8 cellular contexts compared by ENCODE assay signal in the genomic region with DNA sequence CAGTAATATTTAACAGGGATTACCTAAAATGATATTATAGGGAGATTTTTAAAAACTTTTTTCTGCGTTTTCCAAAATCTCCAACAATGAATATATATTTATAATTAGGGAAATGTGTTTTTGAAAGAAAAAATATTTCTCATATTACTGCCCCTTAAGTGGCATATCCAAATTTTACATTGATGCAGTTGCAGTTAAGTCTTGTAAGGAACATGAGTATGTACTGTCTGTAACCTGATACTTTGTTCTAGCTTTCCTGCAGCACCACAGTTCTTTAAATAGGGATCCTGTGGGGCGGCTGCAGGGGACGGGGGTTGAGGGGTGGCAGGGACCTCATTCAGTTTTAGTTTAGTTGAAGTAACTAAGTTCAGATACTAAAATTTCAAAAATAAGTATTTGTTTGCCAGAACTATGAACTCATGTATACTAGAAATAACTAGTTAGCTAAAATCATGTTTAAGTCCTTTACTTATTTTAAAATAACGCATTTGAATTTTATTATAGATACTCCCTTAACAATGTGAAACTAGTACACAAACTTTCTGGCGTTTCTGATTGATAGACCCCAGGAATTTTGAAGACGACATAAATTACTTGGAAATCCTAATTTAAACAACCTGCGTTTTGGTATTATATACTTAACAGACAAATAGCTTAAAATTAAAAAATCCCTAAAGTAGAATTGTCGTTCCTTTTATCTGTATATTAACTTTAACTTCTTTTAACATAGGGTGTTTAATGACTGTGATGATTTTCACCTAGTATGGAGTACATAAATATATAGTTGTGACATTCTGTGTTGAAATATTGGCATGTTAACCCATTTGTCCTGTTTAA. TPM values are rescaled to one million over a fixed set of nuclear protein-coding genes. Genes with fewer than 3 reads are reported as not detected.
DNase-seq lines count a peak whose midpoint lies in the region; ATAC-seq, FAIRE-seq and TF ChIP-seq lines count a peak whose summit lies in the region.

No MANE protein-coding gene starts in this region.

- H3K4me3 ChIP-seq in fibroblast of the aortic adventitia (ENCODE audit: low read depth, low read length) (peak overlapping the region; percentile 68), neural cell (ENCODE audit: low read length) (peak overlapping the region; percentile 68), uterus (peak overlapping the region; percentile 49 to 61)

- H4K20me1 ChIP-seq in neural cell (ENCODE audit: insufficient read depth), result no peaks in the 10 kb centered on the region

- peaks cover 0 to 8% of the 10 kb centered on the region in 2 donors for H3K4me1 ChIP-seq in uterus

- no peaks in the 10 kb centered on the region for H3K9me2 ChIP-seq in neural cell (ENCODE audit: insufficient read depth, low read length)

- H2AFZ ChIP-seq in neural cell (ENCODE audit: low read depth, low read length), result no peak overlapping the region

- no peaks in the 10 kb centered on the region for H3K9me3 ChIP-seq in neural cell (ENCODE audit: low read length)
- no peaks in the 10 kb centered on the region for H3K9me3 ChIP-seq in uterus

- no peak for TF ChIP-seq POLR2A in uterus (IDR thresholded peaks at IDR 0.05)

- ATAC-seq in HG03342 (IDR thresholded peaks at IDR 0.05; ENCODE audit: unreplicated experiment), result peak; percentile 54

- intact Hi-C loops in uterus (cut with DNase I; ENCODE audit: low total_unique reads), result no loop called here

- no peak for TF ChIP-seq EP300 in neural cell (conservative IDR thresholded peaks at IDR 0.05; ENCODE audit: poor library complexity, severe bottlenecking)

- FAIRE-seq in GM19239 (lab: Jason Lieb, UNC), result no peak

- H3K4me2 ChIP-seq in neural cell (ENCODE audit: low read length), result peak overlapping the region; percentile 85

- no peaks in the 10 kb centered on the region for H3K27me3 ChIP-seq in neural cell (ENCODE audit: insufficient read depth, low read depth, low read length)
- no peaks in the 10 kb centered on the region for H3K27me3 ChIP-seq in uterus

- H3K27ac ChIP-seq in neural cell (ENCODE audit: low read length), result peak overlapping the region; percentile 75
- peak overlapping the region; percentile 87 to 98 for H3K27ac ChIP-seq in uterus

- no peak for TF ChIP-seq RAD21 in neural cell (conservative IDR thresholded peaks at IDR 0.05)

- H3K9ac ChIP-seq in neural cell (ENCODE audit: low read length), result peak overlapping the region; percentile 62

- TF ChIP-seq CTCF in fibroblast of the aortic adventitia (IDR thresholded peaks at IDR 0.05; ENCODE audit: insufficient read depth, low read length), result no peak
- TF ChIP-seq CTCF in neural cell (IDR thresholded peaks at IDR 0.05; ENCODE audit: poor library complexity, severe bottlenecking), result no peak
- TF ChIP-seq CTCF in uterus (IDR thresholded peaks at IDR 0.05), result no peak

- H3K79me2 ChIP-seq in neural cell (replicated peaks; ENCODE audit: insufficient read depth, low read length), result peaks cover 27% of the 10 kb centered on the region

- no peaks in the 10 kb centered on the region for H3F3A ChIP-seq in neural cell (ENCODE audit: insufficient read depth, low read length, poor library complexity, severe bottlenecking)

- H3K36me3 ChIP-seq in neural cell (ENCODE audit: insufficient read depth, low read length) (no peaks in the 10 kb centered on the region), uterus (no peaks in the 10 kb centered on the region)

- peak in 11 of 14 donors; percentile 4 to 70 (median 17) for DNase-seq in C1 segment of cervical spinal cord (lab: John Stamatoyannopoulos, UW)
- DNase-seq in GM19239 (ENCODE audit: insufficient read length, low spot score), result peak; percentile 8
- DNase-seq in OCI-M1 (lab: John Stamatoyannopoulos, UW), result peak; percentile 98
- DNase-seq in activated T-cell treated with anti-CD3 and anti-CD28 coated beads, Interleukin-2, amount 50 U/mL, for 48 hours, result peak; percentile 64 to 67
- peak; percentile 76 for DNase-seq in fibroblast of the aortic adventitia (ENCODE audit: low read depth)
- DNase-seq in uterus, result peak; percentile 42 to 53

TF ChIP-seq in neural cell, 6 proteins besides CTCF, POLR2A, EP300 and RAD21:
- TF ChIP-seq SMC3 (conservative IDR thresholded peaks at IDR 0.05; ENCODE audit: poor library complexity) (no peak), TAF1 (IDR thresholded peaks at IDR 0.05; ENCODE audit: low read depth) (no peak), POLR2AphosphoS5 (IDR thresholded peaks at IDR 0.05) (no peak), MXI1 (conservative IDR thresholded peaks at IDR 0.05; ENCODE audit: poor library complexity, severe bottlenecking) (no peak), EZH2 (IDR thresholded peaks at IDR 0.05; ENCODE audit: borderline replicate concordance, insufficient read depth, low read length, poor library complexity, severe bottlenecking) (no peak)
- TF ChIP-seq, protein P1, sequence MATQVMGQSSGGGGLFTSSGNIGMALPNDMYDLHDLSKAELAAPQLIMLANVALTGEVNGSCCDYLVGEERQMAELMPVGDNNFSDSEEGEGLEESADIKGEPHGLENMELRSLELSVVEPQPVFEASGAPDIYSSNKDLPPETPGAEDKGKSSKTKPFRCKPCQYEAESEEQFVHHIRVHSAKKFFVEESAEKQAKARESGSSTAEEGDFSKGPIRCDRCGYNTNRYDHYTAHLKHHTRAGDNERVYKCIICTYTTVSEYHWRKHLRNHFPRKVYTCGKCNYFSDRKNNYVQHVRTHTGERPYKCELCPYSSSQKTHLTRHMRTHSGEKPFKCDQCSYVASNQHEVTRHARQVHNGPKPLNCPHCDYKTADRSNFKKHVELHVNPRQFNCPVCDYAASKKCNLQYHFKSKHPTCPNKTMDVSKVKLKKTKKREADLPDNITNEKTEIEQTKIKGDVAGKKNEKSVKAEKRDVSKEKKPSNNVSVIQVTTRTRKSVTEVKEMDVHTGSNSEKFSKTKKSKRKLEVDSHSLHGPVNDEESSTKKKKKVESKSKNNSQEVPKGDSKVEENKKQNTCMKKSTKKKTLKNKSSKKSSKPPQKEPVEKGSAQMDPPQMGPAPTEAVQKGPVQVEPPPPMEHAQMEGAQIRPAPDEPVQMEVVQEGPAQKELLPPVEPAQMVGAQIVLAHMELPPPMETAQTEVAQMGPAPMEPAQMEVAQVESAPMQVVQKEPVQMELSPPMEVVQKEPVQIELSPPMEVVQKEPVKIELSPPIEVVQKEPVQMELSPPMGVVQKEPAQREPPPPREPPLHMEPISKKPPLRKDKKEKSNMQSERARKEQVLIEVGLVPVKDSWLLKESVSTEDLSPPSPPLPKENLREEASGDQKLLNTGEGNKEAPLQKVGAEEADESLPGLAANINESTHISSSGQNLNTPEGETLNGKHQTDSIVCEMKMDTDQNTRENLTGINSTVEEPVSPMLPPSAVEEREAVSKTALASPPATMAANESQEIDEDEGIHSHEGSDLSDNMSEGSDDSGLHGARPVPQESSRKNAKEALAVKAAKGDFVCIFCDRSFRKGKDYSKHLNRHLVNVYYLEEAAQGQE (IDR thresholded peaks at IDR 0.05; ENCODE audit: borderline replicate concordance), result no peak

RNA-seq across cellular contexts. Expression of gene DNAJB4, which starts 0.6 kb away (rescaled TPM):
- total RNA-seq in fibroblast of the aortic adventitia (ENCODE audit: low replicate concordance) (42.0 and 52.7 TPM in 2 replicates), uterus (10 to 100 TPM; 38.0 to 70.9 (median 59.1) TPM)
- polyA plus RNA-seq in neural cell, result 39.4 and 42.2 TPM in 2 replicates
- 42.1 and 46.3 TPM in 2 replicates for polyA minus RNA-seq in neural cell

RNA-seq across cellular contexts. Expression of gene FUBP1, which starts 25.2 kb away (rescaled TPM):
- 32.4 and 87.7 TPM in 2 replicates for total RNA-seq in fibroblast of the aortic adventitia (ENCODE audit: low replicate concordance)
- polyA plus RNA-seq in neural cell, result 569 and 630 TPM in 2 replicates
- polyA minus RNA-seq in neural cell, result 465 and 535 TPM in 2 replicates
- total RNA-seq in uterus, result 100 to 1,000 TPM in 2 of 4 donors, 10 to 100 TPM in 2; 40.6 to 300 (median 116) TPM

RNA-seq across cellular contexts. Expression of gene GIPC2, which starts 41.7 kb away (rescaled TPM):
- 0.63 and 0.74 TPM in 2 replicates for total RNA-seq in fibroblast of the aortic adventitia (ENCODE audit: low replicate concordance)
- polyA plus RNA-seq in neural cell, result 0.72 and 1.3 TPM in 2 replicates
- polyA minus RNA-seq in neural cell, result 0.58 and 0.73 TPM in 2 replicates
- 1 to 10 TPM; 3.6 to 8.2 (median 5.8) TPM for total RNA-seq in uterus

Comparison
In these comparisons a context has a peak if more than half of its experiments do, and no peak if none do; other contexts are left out.
1. Peak in every context shown above with its lines: DNase-seq, ATAC-seq, H3K4me3 ChIP-seq and H3K27ac ChIP-seq.
2. DNase-seq: peak in every context shown above with its lines; median percentile 98 in OCI-M1; 76 in fibroblast of the aortic adventitia; 66 in activated T-cell treated with anti-CD3 and anti-CD28 coated beads, Interleukin-2, amount 50 U/mL, for 48 hours; 48 in uterus; 17 in C1 segment of cervical spinal cord; 8 in GM19239.